ENCODE assay signal across 8 cellular contexts in the genomic region with DNA sequence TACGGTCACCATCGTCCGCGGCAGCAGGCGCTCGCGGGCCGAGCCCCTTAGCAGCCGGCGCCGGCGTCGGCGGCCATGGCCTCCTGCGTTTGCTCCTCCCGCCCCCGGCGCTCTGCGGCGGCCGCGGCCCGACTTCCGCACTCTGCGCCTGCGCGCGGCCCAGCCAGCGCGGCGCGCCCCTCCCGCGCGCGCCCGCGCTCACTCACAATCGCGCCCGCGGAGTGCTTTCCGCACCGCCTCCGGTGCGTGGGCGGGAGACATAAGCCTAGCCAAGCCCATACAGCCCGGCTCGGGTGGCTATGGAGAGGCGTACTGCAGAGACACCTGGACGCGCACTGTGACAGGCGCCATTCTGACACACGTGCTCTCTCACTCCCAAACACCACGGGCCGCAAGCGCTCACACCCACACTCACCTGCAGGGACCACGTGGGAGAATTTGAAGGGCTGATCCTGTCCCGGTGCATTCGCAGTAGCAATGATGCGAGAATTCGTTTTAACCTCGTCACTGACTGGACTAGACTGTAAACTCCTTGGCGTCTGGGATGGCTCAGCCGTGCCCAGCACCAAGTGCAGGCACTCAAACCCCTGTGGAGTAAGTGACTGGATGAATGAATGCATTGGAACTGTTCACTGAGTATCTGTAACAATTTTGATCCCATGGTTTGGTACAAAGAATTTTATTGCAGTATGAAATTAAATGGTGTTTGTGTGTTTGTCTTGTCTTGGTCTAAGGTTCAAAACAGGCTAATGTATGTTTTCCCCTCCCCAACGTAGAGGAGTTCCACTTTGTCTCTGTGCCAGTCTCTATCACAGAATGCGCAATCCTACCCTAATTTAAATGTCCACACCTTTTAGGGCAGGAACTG. TPM values are rescaled to one million over a fixed set of nuclear protein-coding genes. Genes with fewer than 3 reads are reported as not detected.
DNase-seq lines count a peak whose midpoint lies in the region; ATAC-seq and TF ChIP-seq lines count a peak whose summit lies in the region.

RNF145 (minus strand) TSS at position 116 of the 868 bp plus-strand sequence. CDS start 5,936 bp downstream, outside the sequence.

- H4K20me1 ChIP-seq in neural progenitor cell (ENCODE audit: low read depth): peaks cover 24% of the 10 kb centered on the region

- H3K4me1 ChIP-seq in RWPE2 (ENCODE audit: insufficient read depth, poor library complexity, severe bottlenecking) (peaks cover 34% of the 10 kb centered on the region), neural progenitor cell (peaks cover 32% of the 10 kb centered on the region)

- no peak for TF ChIP-seq CTCF in RWPE2 (IDR thresholded peaks at IDR 0.05; ENCODE audit: poor library complexity, severe bottlenecking)
- TF ChIP-seq CTCF in fibroblast of villous mesenchyme (IDR thresholded peaks at IDR 0.05; ENCODE audit: insufficient read depth, low read depth, low read length): no peak
- no peak for TF ChIP-seq CTCF in neural progenitor cell (IDR thresholded peaks at IDR 0.05)

- peaks cover 18% of the 10 kb centered on the region for H3F3A ChIP-seq in neural progenitor cell (ENCODE audit: low read depth)

- H3K36me3 Mint-ChIP-seq in neural progenitor cell: no peaks in the 10 kb centered on the region

- H3K27me3 Mint-ChIP-seq in neural progenitor cell (ENCODE audit: insufficient read depth, low read depth): peaks cover 6% of the 10 kb centered on the region

- H3K9me3 Mint-ChIP-seq in neural progenitor cell: no peaks in the 10 kb centered on the region

- H3K9me3 ChIP-seq in KOPT-K1 (ENCODE audit: insufficient read depth, low read length, poor library complexity, severe bottlenecking): no peaks in the 10 kb centered on the region
- H3K9me3 ChIP-seq in RWPE2 (ENCODE audit: severe bottlenecking): no peaks in the 10 kb centered on the region
- H3K9me3 ChIP-seq in neural progenitor cell (ENCODE audit: low read depth): no peaks in the 10 kb centered on the region

- peak within 1 kb of the TSS; percentile 70 for H3K9ac ChIP-seq in neural progenitor cell

- H3K4me3 Mint-ChIP-seq in neural progenitor cell: peak within 1 kb of the TSS; percentile 98

- H3K27ac ChIP-seq in KOPT-K1 (ENCODE audit: low read depth, low read length, poor library complexity, severe bottlenecking): peak within 1 kb of the TSS; percentile 90
- H3K27ac ChIP-seq in RWPE2 (ENCODE audit: poor library complexity, severe bottlenecking): peak within 1 kb of the TSS; percentile 89
- H3K27ac ChIP-seq in neural progenitor cell: peak within 1 kb of the TSS; percentile 84

- peaks cover 45% of the 10 kb centered on the region for H3K79me2 ChIP-seq in neural progenitor cell (ENCODE audit: low read depth)

- peak within 1 kb of the TSS; percentile 98 for H3K4me2 ChIP-seq in neural progenitor cell

- ATAC-seq in GM21825 (IDR thresholded peaks at IDR 0.05; ENCODE audit: unreplicated experiment): peak; percentile 62
- peak; percentile 67 for ATAC-seq in RWPE2 (ENCODE audit: low read depth)

- H3K36me3 ChIP-seq in KOPT-K1 (ENCODE audit: insufficient read depth, low read length) (no peaks in the 10 kb centered on the region), RWPE2 (ENCODE audit: low read depth) (peaks cover 12% of the 10 kb centered on the region), neural progenitor cell (no peaks in the 10 kb centered on the region)

- H2AFZ ChIP-seq in neural progenitor cell (replicated peaks): peak within 1 kb of the TSS; percentile 94

- peaks cover 51% of the 10 kb centered on the region for H3K4me1 Mint-ChIP-seq in neural progenitor cell

- H3K27me3 ChIP-seq in RWPE2 (ENCODE audit: insufficient read depth, poor library complexity, severe bottlenecking) (no peaks in the 10 kb centered on the region), neural progenitor cell (no peaks in the 10 kb centered on the region)

- H3K27ac Mint-ChIP-seq in neural progenitor cell: peak within 1 kb of the TSS; percentile 100

- DNase-seq in EH (ENCODE audit: low read depth): peak; percentile 82
- DNase-seq in RWPE2 (ENCODE audit: low spot score): peak; percentile 94
- DNase-seq in activated effector memory CD4-positive, alpha-beta T cell treated with Interleukin-2 at 50 U/mL for 16 hours: peak; percentile 89
- DNase-seq in fibroblast of villous mesenchyme (ENCODE audit: low read depth): peak; percentile 76
- peak; percentile 87 for DNase-seq in neural progenitor cell (ENCODE audit: low spot score)
- DNase-seq in stromal cell of bone marrow (ENCODE audit: low read depth): peak; percentile 58

- H3K4me3 ChIP-seq in RWPE2 (ENCODE audit: severe bottlenecking) (peak within 1 kb of the TSS; percentile 93), fibroblast of villous mesenchyme (ENCODE audit: low read depth, low read length) (peak within 1 kb of the TSS; percentile 78), neural progenitor cell (peak within 1 kb of the TSS; percentile 93)

RNA-seq across cellular contexts. Expression of gene RNF145, which starts in this region (rescaled TPM):
- total RNA-seq in fibroblast of villous mesenchyme (52.5 and 84.2 TPM in 2 replicates), neural progenitor cell (ENCODE audit: low replicate concordance) (65.2 and 80.0 TPM in 2 replicates)

Comparison
In these comparisons a context has a peak if more than half of its experiments do, and no peak if none do; other contexts are left out.
1. Peak in every context shown above with its lines: DNase-seq, ATAC-seq, H3K4me3 ChIP-seq and H3K27ac ChIP-seq.